Comparison of ENCODE assay signal across 14 cellular contexts in genomic region chr1:151003175-151003574, GRCh38. TPM values are rescaled to one million over a fixed set of nuclear protein-coding genes. Genes with fewer than 3 reads are reported as not detected.
DNase-seq lines count a peak whose midpoint lies in the region; ATAC-seq and TF ChIP-seq lines count a peak whose summit lies in the region.
"Had no signal": no experiment of that assay in that cellular context is flagged by ENCODE, and none has a peak within 500 bp of the region (broad histone marks: within the 10 kb centered on the region; RNA-seq: fewer than 3 reads in every experiment).

No MANE protein-coding gene starts in this region.

- H3K4me3 ChIP-seq in OCI-LY7 (ENCODE audit: low read depth, low read length, poor library complexity, severe bottlenecking) (no peak overlapping the region), GM23338 (no peak overlapping the region)

- H3F3A ChIP-seq in GM23338 (replicated peaks; ENCODE audit: low read depth), result peaks cover 10% of the 10 kb centered on the region; the same call in 1 of the 2 replicates

- H3K9me3 Mint-ChIP-seq in activated CD4-positive, alpha-beta T cell treated with anti-CD3 and anti-CD28 coated beads, Interleukin-2, amount 10 ng/mL, durations not matched to agents 24 days and 14 days, result no peaks in the 10 kb centered on the region
- H3K9me3 Mint-ChIP-seq in stimulated activated naive CD8-positive, alpha-beta T cell treated with anti-CD3 and anti-CD28 coated beads, Interleukin-15, amount 100 ng/mL, for 72 hours, result no peaks in the 10 kb centered on the region
- no peaks in the 10 kb centered on the region for H3K9me3 Mint-ChIP-seq in GM23338
- H3K9me3 Mint-ChIP-seq: activated B cell treated with CpG ODN at 0.5 μM for 24 hours, immature natural killer cell had no signal

- intact Hi-C loops in activated CD4-positive, alpha-beta T cell treated with anti-CD3 and anti-CD28 coated beads, Interleukin-2, amount 10 ng/mL, durations not matched to agents 24 days and 14 days (cut with micrococcal nuclease), result loop anchor here (10.0 kb wide), 1 partner anchor 518 kb away; the partner anchor contains the start of gene TARS2
- intact Hi-C loops in OCI-LY7 (cut with micrococcal nuclease; ENCODE audit: unreplicated experiment), result no loop called here

- no peak for ATAC-seq in stimulated activated naive CD8-positive, alpha-beta T cell treated with anti-CD3 and anti-CD28 coated beads, Interleukin-15, amount 100 ng/mL, for 72 hours
- ATAC-seq in GM23338, result no peak
- no peak for ATAC-seq in GM18505 (IDR thresholded peaks at IDR 0.05; ENCODE audit: unreplicated experiment)

- H4K20me1 ChIP-seq in OCI-LY7 (ENCODE audit: insufficient read depth, low read length) (no peaks in the 10 kb centered on the region), GM23338 (replicated peaks; ENCODE audit: insufficient read depth) (no peaks in the 10 kb centered on the region)

- H3K27me3 Mint-ChIP-seq in activated CD4-positive, alpha-beta T cell treated with anti-CD3 and anti-CD28 coated beads, Interleukin-2, amount 10 ng/mL, durations not matched to agents 24 days and 14 days, result no peaks in the 10 kb centered on the region
- H3K27me3 Mint-ChIP-seq in stimulated activated naive CD8-positive, alpha-beta T cell treated with anti-CD3 and anti-CD28 coated beads, Interleukin-15, amount 100 ng/mL, for 72 hours, result no peaks in the 10 kb centered on the region
- H3K27me3 Mint-ChIP-seq in GM23338 (ENCODE audit: insufficient read depth, low read depth, poor library complexity), result peaks cover 27% of the 10 kb centered on the region
- H3K27me3 Mint-ChIP-seq: activated B cell treated with CpG ODN at 0.5 μM for 24 hours had no signal

- H3K4me3 Mint-ChIP-seq in activated CD4-positive, alpha-beta T cell treated with anti-CD3 and anti-CD28 coated beads, Interleukin-2, amount 10 ng/mL, durations not matched to agents 24 days and 14 days, result peak overlapping the region; percentile 71
- H3K4me3 Mint-ChIP-seq in stimulated activated naive CD8-positive, alpha-beta T cell treated with anti-CD3 and anti-CD28 coated beads, Interleukin-15, amount 100 ng/mL, for 72 hours, result peak overlapping the region; percentile 39 to 66
- H3K4me3 Mint-ChIP-seq in GM23338, result no peak overlapping the region
- H3K4me3 Mint-ChIP-seq: activated B cell treated with CpG ODN at 0.5 μM for 24 hours had no signal

- H3K36me3 ChIP-seq in OCI-LY7 (ENCODE audit: insufficient read depth, low read length) (no peaks in the 10 kb centered on the region), GM23338 (ENCODE audit: insufficient read depth) (no peaks in the 10 kb centered on the region)

- H3K79me2 ChIP-seq in OCI-LY7 (ENCODE audit: insufficient read depth, low read depth, low read length) (no peaks in the 10 kb centered on the region), GM23338 (replicated peaks; ENCODE audit: insufficient read depth) (no peaks in the 10 kb centered on the region)

- H2AFZ ChIP-seq in OCI-LY7 (ENCODE audit: low read length) (no peak overlapping the region), GM23338 (no peak overlapping the region)

- CTCF ChIA-PET in OCI-LY7 (lab: Charles Lee; ENCODE audit: unreplicated experiment), result interaction anchor here (1.4 kb wide), 1 partner anchor 186 kb away, joined by 3 read pairs; the partner anchor contains the start of gene VPS72

- TF ChIP-seq POLR2A in GM18505 (IDR thresholded peaks at IDR 0.05; ENCODE audit: borderline replicate concordance, extremely low read depth, insufficient read depth, insufficient read length), result no peak

- H3K27ac ChIP-seq in OCI-LY7 (ENCODE audit: low read depth, low read length, poor library complexity, severe bottlenecking) (no peak overlapping the region), GM23338 (ENCODE audit: low read depth) (no peak overlapping the region)
- H3K27ac ChIP-seq: ascending aorta had no signal

- H3K4me1 Mint-ChIP-seq in activated CD4-positive, alpha-beta T cell treated with anti-CD3 and anti-CD28 coated beads, Interleukin-2, amount 10 ng/mL, durations not matched to agents 24 days and 14 days, result peaks cover 64% of the 10 kb centered on the region
- H3K4me1 Mint-ChIP-seq in stimulated activated naive CD8-positive, alpha-beta T cell treated with anti-CD3 and anti-CD28 coated beads, Interleukin-15, amount 100 ng/mL, for 72 hours, result peaks cover 88% of the 10 kb centered on the region
- peaks cover 33% of the 10 kb centered on the region for H3K4me1 Mint-ChIP-seq in GM23338

- no peaks in the 10 kb centered on the region for H3K9me3 ChIP-seq in OCI-LY7 (ENCODE audit: low read length)
- H3K9me3 ChIP-seq: ascending aorta, esophagus squamous epithelium had no signal

- POLR2A ChIA-PET in OCI-LY7 (lab: Charles Lee), result no interaction called here

- BruUV-seq in OCI-LY7 (replicated peaks; lab: Mats Ljungman, UMichigan), result no TSS peak

- H3K4me1 ChIP-seq in OCI-LY7 (ENCODE audit: insufficient read depth, low read length, poor library complexity, severe bottlenecking), result peaks cover 52% of the 10 kb centered on the region
- H3K4me1 ChIP-seq in GM23338 (ENCODE audit: insufficient read depth), result peaks cover 22% of the 10 kb centered on the region

- peak; percentile 70 for DNase-seq in activated CD4-positive, alpha-beta T cell treated with anti-CD3 and anti-CD28 coated beads, Interleukin-2, amount 10 ng/mL, durations not matched to agents 24 days and 14 days
- no peak for DNase-seq in activated CD4-positive, alpha-beta T cell treated with anti-CD3 and anti-CD28 coated beads for 4 hours
- DNase-seq in OCI-LY7 (ENCODE audit: low spot score) (no peak), GM23338 (ENCODE audit: low spot score) (no peak), NCI-H2196 treated with DMSO at 0.1 percent for 48 hours (lab: John Stamatoyannopoulos, UW; ENCODE audit: unreplicated experiment) (no peak)
- DNase-seq in effector CD8-positive, alpha-beta T cell (lab: John Stamatoyannopoulos, UW), result peak; percentile 8
- no peak for DNase-seq in stimulated activated naive CD8-positive, alpha-beta T cell treated with anti-CD3 and anti-CD28 coated beads, Interleukin-15, amount 100 ng/mL, for 72 hours
- DNase-seq: activated B cell treated with CpG ODN at 0.5 μM for 24 hours, esophagus squamous epithelium, immature natural killer cell, NCI-H1417 treated with DMSO at 0.1 percent for 48 hours had no signal

- H3K27ac Mint-ChIP-seq in activated CD4-positive, alpha-beta T cell treated with anti-CD3 and anti-CD28 coated beads, Interleukin-2, amount 10 ng/mL, durations not matched to agents 24 days and 14 days, result no peak overlapping the region
- H3K27ac Mint-ChIP-seq in stimulated activated naive CD8-positive, alpha-beta T cell treated with anti-CD3 and anti-CD28 coated beads, Interleukin-15, amount 100 ng/mL, for 72 hours, result peak overlapping the region in 1 of 2 donors; percentile 30
- H3K27ac Mint-ChIP-seq in GM23338, result no peak overlapping the region
- H3K27ac Mint-ChIP-seq: activated B cell treated with CpG ODN at 0.5 μM for 24 hours had no signal

- TF ChIP-seq CTCF in OCI-LY7 (conservative IDR thresholded peaks at IDR 0.05; ENCODE audit: low read length) (no peak), GM23338 (conservative IDR thresholded peaks at IDR 0.05; ENCODE audit: low read depth in 2 of 2) (no peak)

- H3K4me2 ChIP-seq in OCI-LY7 (ENCODE audit: low read length), result peak overlapping the region; percentile 46
- no peak overlapping the region for H3K4me2 ChIP-seq in GM23338

- H3K27me3 ChIP-seq in GM23338 (ENCODE audit: insufficient read depth), result no peaks in the 10 kb centered on the region
- H3K27me3 ChIP-seq: ascending aorta, esophagus squamous epithelium had no signal

- no peaks in the 10 kb centered on the region for H3K9me2 ChIP-seq in OCI-LY7 (ENCODE audit: insufficient read depth, low read length)
- H3K9me2 ChIP-seq in GM23338 (ENCODE audit: insufficient read depth), result no peaks in the 10 kb centered on the region

- peaks cover 24% of the 10 kb centered on the region for H3K36me3 Mint-ChIP-seq in activated CD4-positive, alpha-beta T cell treated with anti-CD3 and anti-CD28 coated beads, Interleukin-2, amount 10 ng/mL, durations not matched to agents 24 days and 14 days (ENCODE audit: low read depth)
- peaks cover 3% of the 10 kb centered on the region; the same call in 2 of the 3 replicates for H3K36me3 Mint-ChIP-seq in GM23338 (ENCODE audit: low read depth)

TF ChIP-seq in GM23338, 12 proteins besides CTCF, POLR2A, EP300 and RAD21 (continues in another document):
- no peak for TF ChIP-seq ZNF114 (CRISPR knock-in tag; IDR thresholded peaks at IDR 0.05)
- no peak for TF ChIP-seq JUNB (IDR thresholded peaks at IDR 0.05; ENCODE audit: unreplicated experiment)

RNA-seq across cellular contexts. Expression of gene MINDY1, which starts 3.5 kb away (rescaled TPM):
- total RNA-seq in activated CD4-positive, alpha-beta T cell treated with anti-CD3 and anti-CD28 coated beads, Interleukin-2, amount 10 ng/mL, durations not matched to agents 24 days and 14 days, result 11.5 and 12.5 TPM in 2 replicates
- total RNA-seq in OCI-LY7 (2014; rRNA removed; shearing (Covaris generic)), result 3.8 and 8.5 TPM in 2 replicates
- total RNA-seq in OCI-LY7 (2022), result 10.2 and 13.8 TPM in 2 replicates
- total RNA-seq in GM23338 (2014; rRNA removed; shearing (Covaris generic)), result 9.7 and 10.3 TPM in 2 replicates
- 4.2 and 4.5 TPM in 2 replicates for polyA plus RNA-seq in GM23338 (2016; fragmentation: Nextera tagmentation; extraction: Ambion mirVana)

RNA-seq across cellular contexts. Expression of gene PRUNE1, which starts 5.1 kb away (rescaled TPM):
- 13.3 and 15.2 TPM in 2 replicates for total RNA-seq in activated CD4-positive, alpha-beta T cell treated with anti-CD3 and anti-CD28 coated beads, Interleukin-2, amount 10 ng/mL, durations not matched to agents 24 days and 14 days
- 15.4 and 18.8 TPM in 2 replicates for total RNA-seq in OCI-LY7 (2014; rRNA removed; shearing (Covaris generic))
- 20.4 and 20.8 TPM in 2 replicates for total RNA-seq in OCI-LY7 (2022)
- total RNA-seq in GM23338 (2014; rRNA removed; shearing (Covaris generic)), result 23.7 and 33.2 TPM in 2 replicates
- 14.7 and 16.7 TPM in 2 replicates for polyA plus RNA-seq in GM23338 (2016; fragmentation: Nextera tagmentation; extraction: Ambion mirVana)

RNA-seq across cellular contexts. Expression of gene ANXA9, which starts 21.1 kb away (rescaled TPM):
- total RNA-seq in activated CD4-positive, alpha-beta T cell treated with anti-CD3 and anti-CD28 coated beads, Interleukin-2, amount 10 ng/mL, durations not matched to agents 24 days and 14 days, result 0.12 TPM in 1 of 2 replicates, not detected in the other
- total RNA-seq in OCI-LY7 (2014; rRNA removed; shearing (Covaris generic)), result 0.67 and 1.1 TPM in 2 replicates
- total RNA-seq in OCI-LY7 (2022), result 0.39 and 0.65 TPM in 2 replicates
- 1.7 and 2.2 TPM in 2 replicates for total RNA-seq in GM23338 (2014; rRNA removed; shearing (Covaris generic))
- 1.0 and 1.4 TPM in 2 replicates for polyA plus RNA-seq in GM23338 (2016; fragmentation: Nextera tagmentation; extraction: Ambion mirVana)
- total RNA-seq: activated B cell treated with CpG ODN at 0.5 μM for 24 hours, ascending aorta, pulmonary artery endothelial cell had no signal
- polyA plus RNA-seq: immature natural killer cell had no signal

RNA-seq across cellular contexts. Expression of gene CERS2, which starts 28.5 kb away (rescaled TPM):
- total RNA-seq in activated CD4-positive, alpha-beta T cell treated with anti-CD3 and anti-CD28 coated beads, Interleukin-2, amount 10 ng/mL, durations not matched to agents 24 days and 14 days, result 195 TPM in 2 replicates
- total RNA-seq in OCI-LY7 (2014; rRNA removed; shearing (Covaris generic)), result 50.9 and 64.7 TPM in 2 replicates
- total RNA-seq in OCI-LY7 (2022), result 92.8 and 96.6 TPM in 2 replicates
- 120 and 122 TPM in 2 replicates for total RNA-seq in GM23338 (2014; rRNA removed; shearing (Covaris generic))
- 75.1 and 83.3 TPM in 2 replicates for polyA plus RNA-seq in GM23338 (2016; fragmentation: Nextera tagmentation; extraction: Ambion mirVana)

RNA-seq across cellular contexts. Expression of gene BNIPL, which starts 33.2 kb away (rescaled TPM):
- total RNA-seq in activated CD4-positive, alpha-beta T cell treated with anti-CD3 and anti-CD28 coated beads, Interleukin-2, amount 10 ng/mL, durations not matched to agents 24 days and 14 days, result 0.85 and 1.8 TPM in 2 replicates
- 1.6 and 2.1 TPM in 2 replicates for total RNA-seq in OCI-LY7 (2014; rRNA removed; shearing (Covaris generic))
- total RNA-seq in OCI-LY7 (2022), result 0.74 and 3.2 TPM in 2 replicates
- total RNA-seq in GM23338 (2014; rRNA removed; shearing (Covaris generic)), result 1.2 and 2.4 TPM in 2 replicates
- polyA plus RNA-seq in GM23338 (2016; fragmentation: Nextera tagmentation; extraction: Ambion mirVana), result 0.59 and 0.91 TPM in 2 replicates
- total RNA-seq: ascending aorta had no signal

Comparison
In these comparisons a context has a peak if more than half of its experiments do, and no peak if none do; other contexts are left out.
1. DNase-seq: peak in activated CD4-positive, alpha-beta T cell treated with anti-CD3 and anti-CD28 coated beads, Interleukin-2, amount 10 ng/mL, durations not matched to agents 24 days and 14 days (single experiment) and effector CD8-positive, alpha-beta T cell (single experiment); none in activated CD4-positive, alpha-beta T cell treated with anti-CD3 and anti-CD28 coated beads for 4 hours (0 of 2), OCI-LY7 (single experiment), stimulated activated naive CD8-positive, alpha-beta T cell treated with anti-CD3 and anti-CD28 coated beads, Interleukin-15, amount 100 ng/mL, for 72 hours (0 of 2), GM23338 (single experiment) and NCI-H2196 treated with DMSO at 0.1 percent for 48 hours (single experiment).